ENCODE assay signal across 8 cellular contexts in genomic region chr11:62337682-62338181, GRCh38. TPM values are rescaled to one million over a fixed set of nuclear protein-coding genes. Genes with fewer than 3 reads are reported as not detected.
DNase-seq lines count a peak whose midpoint lies in the region; ATAC-seq and TF ChIP-seq lines count a peak whose summit lies in the region.

No MANE protein-coding gene starts in this region.

- no CpG with 5 or more reads among the region's 50 CpGs for WGBS in mesendoderm (ENCODE audit: extremely low coverage, insufficient coverage, low lambda C conversion rate)

- no peaks in the 10 kb centered on the region; the same call in 1 of the 2 replicates for H4K20me1 ChIP-seq in GM23338 (replicated peaks; ENCODE audit: insufficient read depth)

- ATAC-seq in GM23338 (peak; percentile 70), GM21367 (IDR thresholded peaks at IDR 0.05; ENCODE audit: unreplicated experiment) (no peak), HG03439 (IDR thresholded peaks at IDR 0.05; ENCODE audit: unreplicated experiment) (no peak)

- H3K36me3 Mint-ChIP-seq in GM23338 (ENCODE audit: low read depth): peaks cover 7% of the 10 kb centered on the region; the same call in 1 of the 3 replicates

- H2BK15ac ChIP-seq in mesendoderm (replicated peaks; ENCODE audit: low read depth): no peak overlapping the region

- intact Hi-C loops in dorsolateral prefrontal cortex (cut with DNase I): loop anchor here in 1 of 2 donors (1.0 to 10.0 kb wide), 2 partner anchors 42 to 443 kb away; partner anchors contain the start of gene FADS3
- intact Hi-C loops in tibial artery (cut with DNase I; ENCODE audit: low total_unique reads): no loop called here

- 0 out of 2 replicates have a peak, but pooled peaks cover 8% of the 10 kb centered on the region for H3F3A ChIP-seq in GM23338 (replicated peaks; ENCODE audit: low read depth)

- H2AK5ac ChIP-seq in mesendoderm (ENCODE audit: low read length): no peak overlapping the region

- H3K9me3 ChIP-seq in tibial artery: no peaks in the 10 kb centered on the region

- peak overlapping the region; percentile 91 for H3K4me3 Mint-ChIP-seq in GM23338

- peaks cover 6% of the 10 kb centered on the region for H3K27me3 Mint-ChIP-seq in GM23338 (ENCODE audit: insufficient read depth, low read depth, poor library complexity)

- no peak overlapping the region for H3K4ac ChIP-seq in mesendoderm (ENCODE audit: low read depth, low read length)

- H3K4me2 ChIP-seq in GM23338: peak overlapping the region; percentile 97
- H3K4me2 ChIP-seq in mesendoderm (ENCODE audit: low read length): peak overlapping the region; percentile 93

- H3K23ac ChIP-seq in mesendoderm (ENCODE audit: low read length): no peak overlapping the region

- H4K8ac ChIP-seq in mesendoderm (ENCODE audit: low read depth, low read length): no peak overlapping the region

- TF ChIP-seq CTCF in BJ (IDR thresholded peaks at IDR 0.05; ENCODE audit: insufficient read depth, low read depth, low read length) (no peak), GM23338 (conservative IDR thresholded peaks at IDR 0.05; ENCODE audit: low read depth in 2 of 2) (no peak), dorsolateral prefrontal cortex (IDR thresholded peaks at IDR 0.05 in 54 of 56, conservative IDR thresholded peaks at IDR 0.05 in 2 of 56; ENCODE audit: low read depth in 1 of 56, partially characterized antibody in 56 of 56) (peak in 3 of 56 donors; percentile 8 to 17 (median 16)), tibial artery (IDR thresholded peaks at IDR 0.05) (no peak)

- H2BK120ac ChIP-seq in mesendoderm (ENCODE audit: low read depth, low read length): no peak overlapping the region

- no peak overlapping the region for H3K27ac Mint-ChIP-seq in GM23338

- H3K9me2 ChIP-seq in GM23338 (ENCODE audit: insufficient read depth): no peaks in the 10 kb centered on the region

- H3K9me3 Mint-ChIP-seq in GM23338: no peaks in the 10 kb centered on the region; the same call in 2 of the 3 replicates

- H3K4me3 ChIP-seq in BJ (ENCODE audit: low read depth, low read length) (peak overlapping the region; percentile 64), GM23338 (peak overlapping the region; percentile 91), dorsolateral prefrontal cortex (peak overlapping the region; percentile 63 to 97 (median 86)), mesendoderm (ENCODE audit: low read length) (peak overlapping the region; percentile 46), tibial artery (peak overlapping the region; percentile 60 to 87)

- H3K4me1 ChIP-seq in GM23338 (ENCODE audit: insufficient read depth) (peaks cover 7% of the 10 kb centered on the region; the same call in 1 of the 2 replicates), mesendoderm (ENCODE audit: control insufficient read depth, low read depth, low read length) (no peaks in the 10 kb centered on the region), tibial artery (peaks cover 0 to 10% (median 5%) of the 10 kb centered on the region in 4 donors)

- no peak overlapping the region for H3K18ac ChIP-seq in mesendoderm (ENCODE audit: low read length)

- CTCF ChIA-PET in BJ (lab: Yijun Ruan, JAX): interaction anchor here (0.9 to 2.0 kb wide), 6 partner anchors 15 to 166 kb away, joined by 3 to 6 read pairs (median 5); no protein-coding TSS in a partner anchor

- peak overlapping the region; percentile 100 for H2AFZ ChIP-seq in GM23338

- H3K79me2 ChIP-seq in GM23338 (replicated peaks; ENCODE audit: insufficient read depth): no peaks in the 10 kb centered on the region
- no peaks in the 10 kb centered on the region for H3K79me2 ChIP-seq in mesendoderm (ENCODE audit: control insufficient read depth, insufficient read depth, low read length)

- H3K36me3 ChIP-seq in BJ (ENCODE audit: control insufficient read depth, insufficient read depth, low read length) (no peaks in the 10 kb centered on the region), GM23338 (ENCODE audit: insufficient read depth) (no peaks in the 10 kb centered on the region), mesendoderm (ENCODE audit: control insufficient read depth, insufficient read depth, low read length) (no peaks in the 10 kb centered on the region), tibial artery (no peaks in the 10 kb centered on the region)

- H3K56ac ChIP-seq in mesendoderm (ENCODE audit: low read length): peak overlapping the region; percentile 83

- H3K79me1 ChIP-seq in mesendoderm (ENCODE audit: low read length): no peaks in the 10 kb centered on the region

- H3K27ac ChIP-seq in GM23338 (ENCODE audit: low read depth) (no peak overlapping the region), dorsolateral prefrontal cortex (peak overlapping the region; percentile 9 to 95 (median 88)), mesendoderm (ENCODE audit: low read depth, low read length) (no peak overlapping the region), tibial artery (peak overlapping the region in 1 of 2 donors; percentile 16)

- POLR2A ChIA-PET in BJ (lab: Charles Lee): no interaction called here

- peaks cover 16% of the 10 kb centered on the region; the same call in 2 of the 3 replicates for H3K4me1 Mint-ChIP-seq in GM23338

- H4K5ac ChIP-seq in mesendoderm (ENCODE audit: low read length): no peak overlapping the region

- H2BK5ac ChIP-seq in mesendoderm (ENCODE audit: low read length): no peak overlapping the region

- H3K9ac ChIP-seq in mesendoderm (ENCODE audit: low read length): peak overlapping the region; percentile 72

- H3K27me3 ChIP-seq in BJ (ENCODE audit: control insufficient read depth, insufficient read depth, low read length) (peaks cover 11% of the 10 kb centered on the region; the same call in 1 of the 2 replicates), GM23338 (ENCODE audit: insufficient read depth) (0 out of 2 replicates have a peak, but pooled peaks cover 11% of the 10 kb centered on the region), dorsolateral prefrontal cortex (no peaks in the 10 kb centered on the region), mesendoderm (ENCODE audit: insufficient read depth, low read length, poor library complexity) (no peaks in the 10 kb centered on the region), tibial artery (peaks cover 0 to 10% of the 10 kb centered on the region in 2 donors)

- DNase-seq in BJ (ENCODE audit: low read depth) (no peak), GM23338 (ENCODE audit: low spot score) (peak; percentile 68), SK-N-DZ (ENCODE audit: low spot score) (peak; percentile 33), dorsolateral prefrontal cortex (peak; percentile 32 to 68 (median 44)), mesendoderm (peak; percentile 29), tibial artery (no peak)

TF ChIP-seq in GM23338, 12 proteins besides CTCF, POLR2A, EP300 and RAD21 (continues in another document):
- TF ChIP-seq ZNF331 (CRISPR knock-in tag; IDR thresholded peaks at IDR 0.05; ENCODE audit: low read depth) (no peak), NANOG (IDR thresholded peaks at IDR 0.05; ENCODE audit: borderline replicate concordance) (no peak), ETS1 (IDR thresholded peaks at IDR 0.05) (no peak), REST (IDR thresholded peaks at IDR 0.05; ENCODE audit: unreplicated experiment) (no peak)

RNA-seq across cellular contexts. Expression of gene ASRGL1, which starts 0.5 kb away (rescaled TPM):
- polyA plus RNA-seq in BJ (2011; rRNA removed): 0.58 and 0.75 TPM in 2 replicates
- polyA minus RNA-seq in BJ (2011; rRNA and poly(A)+ RNA removed): not detected in 2 replicates
- 32.9 and 38.4 TPM in 2 replicates for total RNA-seq in GM23338 (2014; rRNA removed; shearing (Covaris generic))
- polyA plus RNA-seq in GM23338 (2016; fragmentation: Nextera tagmentation; extraction: Ambion mirVana): 48.5 and 50.3 TPM in 2 replicates
- polyA plus RNA-seq in SK-N-DZ (2014; cell fraction: cytosol; rRNA removed): 55.4 and 83.1 TPM in 2 replicates
- 110 and 131 TPM in 2 replicates for polyA plus RNA-seq in SK-N-DZ (2014; cell fraction: nucleus; rRNA removed)
- 100 to 1,000 TPM in 11 of 120 experiments, 10 to 100 TPM in 109; 53.3 to 207 (median 76.0) TPM for total RNA-seq in dorsolateral prefrontal cortex
- polyA plus RNA-seq in mesendoderm (2013, experiment 1 of 2): 12.6 TPM
- 12.4 TPM for polyA plus RNA-seq in mesendoderm (2013, experiment 2 of 2)

RNA-seq across cellular contexts. Expression of gene SCGB1D4, which starts 38.9 kb away (rescaled TPM):
- not detected in 2 replicates for polyA plus RNA-seq in BJ (2011; rRNA removed)
- not detected in 2 replicates for polyA minus RNA-seq in BJ (2011; rRNA and poly(A)+ RNA removed)
- not detected in 2 replicates for total RNA-seq in GM23338 (2014; rRNA removed; shearing (Covaris generic))
- polyA plus RNA-seq in GM23338 (2016; fragmentation: Nextera tagmentation; extraction: Ambion mirVana): not detected in 2 replicates
- not detected in 2 replicates for polyA plus RNA-seq in SK-N-DZ (2014; cell fraction: cytosol; rRNA removed)
- polyA plus RNA-seq in SK-N-DZ (2014; cell fraction: nucleus; rRNA removed): not detected in 2 replicates
- not detected for total RNA-seq in dorsolateral prefrontal cortex
- not detected for polyA plus RNA-seq in mesendoderm (2013, experiment 1 of 2)
- polyA plus RNA-seq in mesendoderm (2013, experiment 2 of 2): not detected

Comparison
In these comparisons a context has a peak if more than half of its experiments do, and no peak if none do; other contexts are left out.
1. DNase-seq: peak in GM23338 (single experiment), SK-N-DZ (single experiment), dorsolateral prefrontal cortex (10 of 10) and mesendoderm (single experiment); none in BJ (single experiment) and tibial artery (0 of 2).
2. H3K27ac ChIP-seq: peak in dorsolateral prefrontal cortex (59 of 59); none in GM23338 (single experiment) and mesendoderm (single experiment).
3. Peak in every context shown above with its lines, with median percentiles within 50 percentile points of each other: H3K4me3 ChIP-seq.